16 cellular contexts compared by ENCODE assay signal in the genomic region with DNA sequence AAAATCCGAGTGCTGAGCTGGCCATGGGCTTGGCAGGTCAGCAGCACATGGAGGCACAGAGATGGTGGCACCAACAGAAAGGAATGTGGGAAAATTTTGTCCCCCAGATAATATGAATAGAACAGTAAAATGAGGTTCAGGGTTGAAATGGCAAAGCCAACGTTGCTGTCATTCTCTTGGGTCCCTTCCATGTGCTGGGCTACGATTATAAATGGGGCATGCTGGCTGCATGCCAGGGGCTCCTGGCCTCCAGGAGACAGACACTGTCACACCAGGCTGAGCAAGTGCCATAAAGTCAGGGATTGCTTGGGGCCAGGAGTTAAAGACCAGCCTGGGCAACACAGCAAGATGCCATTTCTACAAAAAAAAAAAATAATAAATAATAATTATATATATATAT.
A peak's percentile ranks its signal among the peaks of the same experiment; 100 is the strongest.
DNase-seq lines count a peak whose midpoint lies in the region; ATAC-seq, FAIRE-seq and TF ChIP-seq lines count a peak whose summit lies in the region.
"Had no signal": no experiment of that assay in that cellular context is flagged by ENCODE, and none has a peak within 500 bp of the region (broad histone marks: within the 10 kb centered on the region; RNA-seq: fewer than 3 reads in every experiment).

No MANE protein-coding gene starts in this region.

- H3K4me3 Mint-ChIP-seq in astrocyte (ENCODE audit: unreplicated experiment) = no peak overlapping the region
- H3K4me3 Mint-ChIP-seq: HFFc6 had no signal

- peak overlapping the region; percentile 19 for H3K4me2 ChIP-seq in Karpas-422 (ENCODE audit: low read depth, low read length, poor library complexity, severe bottlenecking)
- H3K4me2 ChIP-seq in astrocyte (ENCODE audit: low read length) = no peak overlapping the region
- no peak overlapping the region for H3K4me2 ChIP-seq in skeletal muscle satellite cell (ENCODE audit: low read length)
- H3K4me2 ChIP-seq: A549, PC-9 had no signal

- no peaks in the 10 kb centered on the region for H3K27me3 ChIP-seq in Karpas-422 (ENCODE audit: low read length)
- no peaks in the 10 kb centered on the region for H3K27me3 ChIP-seq in astrocyte (ENCODE audit: insufficient read depth, low read length)
- H3K27me3 ChIP-seq in skeletal muscle satellite cell (ENCODE audit: control insufficient read depth, insufficient read depth, low read length) = no peaks in the 10 kb centered on the region
- H3K27me3 ChIP-seq: brain microvascular endothelial cell had no signal

- H3K4me1 Mint-ChIP-seq in astrocyte (ENCODE audit: low read depth, unreplicated experiment) = peaks cover 23% of the 10 kb centered on the region

- no peaks in the 10 kb centered on the region for H3K9me2 ChIP-seq in Karpas-422 (replicated peaks; ENCODE audit: insufficient read depth, low read length)

- no peak for TF ChIP-seq CTCF in astrocyte (IDR thresholded peaks at IDR 0.05; ENCODE audit: insufficient read depth, low read depth, low read length)

- H3K27ac ChIP-seq in Karpas-422 (ENCODE audit: low read length) (no peak overlapping the region), astrocyte (ENCODE audit: low read depth, low read length) (no peak overlapping the region)
- H3K27ac ChIP-seq: brain microvascular endothelial cell, PC-9 had no signal

- H3K27me3 Mint-ChIP-seq in astrocyte (ENCODE audit: low read depth, unreplicated experiment) = no peaks in the 10 kb centered on the region

- H3K9ac ChIP-seq in Karpas-422 (ENCODE audit: low read length) = no peak overlapping the region
- peak overlapping the region; percentile 0 for H3K9ac ChIP-seq in astrocyte (ENCODE audit: low read length)
- H3K9ac ChIP-seq in skeletal muscle satellite cell (ENCODE audit: low read depth, low read length) = peak overlapping the region; percentile 55

- H3K4me3 ChIP-seq in Karpas-422 (ENCODE audit: low read length) (no peak overlapping the region), astrocyte (ENCODE audit: insufficient read depth, low read depth, low read length) (no peak overlapping the region), skeletal muscle satellite cell (ENCODE audit: low read length) (no peak overlapping the region)
- H3K4me3 ChIP-seq: A549, PC-9 had no signal

- ATAC-seq in HG03025 (IDR thresholded peaks at IDR 0.05; ENCODE audit: low FRiP score, unreplicated experiment) (no peak), HG03469 (IDR thresholded peaks at IDR 0.05; ENCODE audit: unreplicated experiment) (no peak)

- no peaks in the 10 kb centered on the region for H3K9me3 ChIP-seq in Karpas-422 (ENCODE audit: low read length)
- H3K9me3 ChIP-seq in astrocyte (ENCODE audit: insufficient read depth, low read depth, low read length) = no peaks in the 10 kb centered on the region
- H3K9me3 ChIP-seq in skeletal muscle satellite cell (replicated peaks; ENCODE audit: low read length) = no peaks in the 10 kb centered on the region
- H3K9me3 ChIP-seq: A549 had no signal

- no peaks in the 10 kb centered on the region for H3K36me3 Mint-ChIP-seq in astrocyte (ENCODE audit: low read depth, unreplicated experiment)

- no peak for FAIRE-seq in astrocyte (lab: Jason Lieb, UNC)
- FAIRE-seq: A549, D721Med had no signal

- peak overlapping the region; percentile 43; the same call in 1 of the 2 replicates for H2AFZ ChIP-seq in Karpas-422 (ENCODE audit: low read length)
- no peak overlapping the region for H2AFZ ChIP-seq in astrocyte (ENCODE audit: low read depth, low read length)
- H2AFZ ChIP-seq: PC-9 had no signal

- H4K20me1 ChIP-seq in Karpas-422 (ENCODE audit: insufficient read depth, low read depth, low read length) (no peaks in the 10 kb centered on the region), astrocyte (ENCODE audit: insufficient read depth, low read length) (no peaks in the 10 kb centered on the region)

- H3K79me2 ChIP-seq in Karpas-422 (ENCODE audit: low read length) (no peaks in the 10 kb centered on the region), astrocyte (ENCODE audit: insufficient read depth, low read length) (no peaks in the 10 kb centered on the region)

- H3K27ac Mint-ChIP-seq in astrocyte (ENCODE audit: unreplicated experiment) = peak overlapping the region; percentile 59
- H3K27ac Mint-ChIP-seq: HFFc6 had no signal

- H3K36me3 ChIP-seq in Karpas-422 (ENCODE audit: insufficient read depth, low read length) (no peaks in the 10 kb centered on the region), astrocyte (ENCODE audit: insufficient read depth, low read length) (no peaks in the 10 kb centered on the region), skeletal muscle satellite cell (ENCODE audit: insufficient read depth, low read length) (no peaks in the 10 kb centered on the region)
- H3K36me3 ChIP-seq: brain microvascular endothelial cell had no signal

- peak; percentile 13 for DNase-seq in NCI-H748 (lab: John Stamatoyannopoulos, UW; ENCODE audit: unreplicated experiment)
- DNase-seq in NCI-H748 treated with DMSO at 0.1 percent for 48 hours (lab: John Stamatoyannopoulos, UW) = no peak
- no peak for DNase-seq in Karpas-422
- DNase-seq in astrocyte (ENCODE audit: low read depth) = no peak
- DNase-seq in H4 (ENCODE audit: low spot score) = no peak
- DNase-seq: activated CD4-positive, alpha-beta T cell treated with anti-CD3 and anti-CD28 coated beads for 1 hour; HFFc6; MM.1S; PC-9; T-helper 1 cell had no signal

- peaks cover 2% of the 10 kb centered on the region for H3K9me3 Mint-ChIP-seq in astrocyte (ENCODE audit: unreplicated experiment)
- H3K9me3 Mint-ChIP-seq: HFFc6 had no signal

- H3K4me1 ChIP-seq in Karpas-422 (ENCODE audit: low read length) (peaks cover 8% of the 10 kb centered on the region; the same call in 1 of the 2 replicates), astrocyte (ENCODE audit: insufficient read depth, low read length) (peaks cover 26% of the 10 kb centered on the region), skeletal muscle satellite cell (ENCODE audit: control insufficient read depth, insufficient read depth, low read length) (peaks cover 34% of the 10 kb centered on the region)
